19 cellular contexts compared by ENCODE assay signal in the genomic region with DNA sequence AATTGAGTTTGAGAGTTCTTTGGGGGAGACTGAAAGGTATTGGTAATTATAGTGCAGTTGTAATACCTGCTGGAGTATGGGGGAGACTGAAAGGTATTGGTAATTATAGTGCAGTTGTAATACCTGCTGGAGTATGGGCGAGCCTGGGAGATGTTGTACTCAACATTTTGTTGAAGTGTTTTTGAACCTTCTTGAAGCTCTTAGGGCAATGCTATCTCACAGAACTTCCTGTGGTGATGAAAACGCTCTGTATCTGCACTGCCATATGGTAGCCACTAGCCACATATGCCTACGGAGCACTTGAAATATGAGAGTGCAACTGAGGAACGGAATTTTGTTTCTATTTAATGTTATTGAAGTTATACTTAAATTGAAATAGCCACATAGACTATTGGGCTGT.
"Had no signal": no experiment of that assay in that cellular context is flagged by ENCODE, and none has a peak within 500 bp of the region (broad histone marks: within the 10 kb centered on the region; RNA-seq: fewer than 3 reads in every experiment).

No MANE protein-coding gene starts in this region.

- H3K4me1 Mint-ChIP-seq: natural killer cell had no signal

- DNase-seq: cortex of kidney; dorsolateral prefrontal cortex; effector CD8-positive, alpha-beta T cell; foreskin melanocyte; head of caudate nucleus; hippocampal formation; mammary epithelial cell; mucosa of descending colon; natural killer cell; nucleus accumbens; ovary; sigmoid colon; stimulated activated CD4-positive, alpha-beta T cell treated with anti-CD3 and anti-CD28 coated beads, Interleukin-2, amount 100 ng/mL, for 24 hours; stimulated activated CD4-positive, alpha-beta T cell treated with anti-CD3 and anti-CD28 coated beads, Interleukin-4, amount 100 ng/mL, for 4 hours; stimulated activated naive CD4-positive, alpha-beta T cell; stomach; substantia nigra; transverse colon had no signal

- H3K4me3 Mint-ChIP-seq: natural killer cell, neural progenitor cell had no signal

- ATAC-seq: mucosa of descending colon, natural killer cell had no signal

- H3K36me3 Mint-ChIP-seq: neural progenitor cell had no signal
